ENCODE assay signal across 13 cellular contexts in the genomic region with DNA sequence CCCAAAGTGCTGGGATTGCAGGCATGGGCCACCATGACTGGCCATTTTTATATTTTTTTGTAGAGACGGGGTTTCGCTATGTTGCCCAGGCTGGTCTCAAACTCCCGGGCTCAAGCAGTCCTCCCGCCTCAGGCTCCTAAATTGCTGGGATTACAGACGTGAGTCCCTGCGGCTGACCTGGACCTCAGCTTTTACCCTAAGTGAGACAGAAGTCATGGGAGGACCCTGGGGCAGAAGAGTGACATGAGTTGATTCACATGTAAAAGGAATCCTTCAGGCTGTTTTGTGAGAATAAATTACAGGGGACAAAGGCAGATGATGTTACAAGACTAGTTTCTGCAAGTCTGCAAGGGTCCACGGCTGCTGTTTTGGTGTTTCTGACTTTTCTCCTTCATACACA. TPM values are rescaled to one million over a fixed set of nuclear protein-coding genes. Genes with fewer than 3 reads are reported as not detected.
DNase-seq lines count a peak whose midpoint lies in the region; ATAC-seq and TF ChIP-seq lines count a peak whose summit lies in the region.
"Had no signal": no experiment of that assay in that cellular context is flagged by ENCODE, and none has a peak within 500 bp of the region (broad histone marks: within the 10 kb centered on the region; RNA-seq: fewer than 3 reads in every experiment).

No MANE protein-coding gene starts in this region.

- no peaks in the 10 kb centered on the region; the same call in 1 of the 2 replicates for H3K79me2 ChIP-seq in HCT116 (ENCODE audit: insufficient read depth, low read length)

- no peak overlapping the region for H3K4me3 Mint-ChIP-seq in osteocyte (ENCODE audit: unreplicated experiment)

- RAD21 ChIA-PET in HCT116 (lab: Charles Lee; ENCODE audit: low non-redundant PET in 1 of 2, low total read pairs in 2 of 2, uncharacterized antibody in 2 of 2, unreplicated experiment in 2 of 2) = interaction anchor here in 1 of 2 experiments (1.3 kb wide), 1 partner anchor 118 kb away, joined by 7 read pairs; no protein-coding TSS in a partner anchor

- intact Hi-C loops in HCT116 (cut with micrococcal nuclease) = no loop called here

- TF ChIP-seq POLR2A in HCT116 (IDR thresholded peaks at IDR 0.05; ENCODE audit: borderline replicate concordance, extremely low read depth, insufficient read depth, insufficient read length) = no peak

- CTCF ChIA-PET in HCT116 (lab: Charles Lee) = interaction anchor here (1.5 to 1.9 kb wide), 3 partner anchors 22 to 82 kb away, joined by 4 to 14 read pairs (median 6); no protein-coding TSS in a partner anchor

- peak overlapping the region; percentile 57 for H3K27ac Mint-ChIP-seq in osteocyte (ENCODE audit: unreplicated experiment)

- no peaks in the 10 kb centered on the region for H4K20me1 ChIP-seq in HCT116 (ENCODE audit: insufficient read depth)
- H4K20me1 ChIP-seq: BLaER1 treated with 17β-estradiol and CSF1 and Interleukin-3, amounts not matched to agents 10 nM and 100 nM had no signal

- H3K9me3 Mint-ChIP-seq in osteocyte (ENCODE audit: unreplicated experiment) = no peaks in the 10 kb centered on the region

- no peaks in the 10 kb centered on the region for H3K36me3 Mint-ChIP-seq in osteocyte (ENCODE audit: unreplicated experiment)

- peaks cover 34 to 45% of the 10 kb centered on the region in 2 experiments for H3K4me1 ChIP-seq in HCT116 (ENCODE audit: control insufficient read depth in 1 of 2, insufficient read depth in 2 of 2, low read length in 2 of 2)

- H2AFZ ChIP-seq in HCT116 (ENCODE audit: low read depth, low read length, poor library complexity, severe bottlenecking) = no peak overlapping the region

- H3K4me1 Mint-ChIP-seq in osteocyte (ENCODE audit: unreplicated experiment) = peaks cover 29% of the 10 kb centered on the region

- peak overlapping the region; percentile 61 for H3K27ac ChIP-seq in C4-2B
- 0 out of 2 replicates have a peak overlapping the region, but pooled peaks have one; percentile 89 for H3K27ac ChIP-seq in HCT116 (ENCODE audit: low read depth, low read length)
- no peak overlapping the region for H3K27ac ChIP-seq in substantia nigra (ENCODE audit: low read depth, low read length, poor library complexity, severe bottlenecking)
- H3K27ac ChIP-seq: BLaER1 treated with 17β-estradiol and CSF1 and Interleukin-3, amounts not matched to agents 10 nM and 100 nM had no signal

- peaks cover 5 to 20% of the 10 kb centered on the region in 2 experiments; a peak in 2 of 4 replicates for H3K36me3 ChIP-seq in HCT116 (ENCODE audit: control insufficient read depth in 1 of 2, insufficient read depth in 2 of 2, low read length in 2 of 2)
- H3K36me3 ChIP-seq: BLaER1 treated with 17β-estradiol and CSF1 and Interleukin-3, amounts not matched to agents 10 nM and 100 nM had no signal

- no peaks in the 10 kb centered on the region for H3K9me2 ChIP-seq in HCT116 (ENCODE audit: insufficient read depth)

- DNase-seq in HCT116 (ENCODE audit: low read depth, low spot score) = no peak
- DNase-seq in epithelial cell of esophagus (ENCODE audit: low read depth) = peak; percentile 26
- DNase-seq in osteocyte (ENCODE audit: extremely low spot score, unreplicated experiment) = no peak
- no peak for DNase-seq in substantia nigra (lab: John Stamatoyannopoulos, UW)
- DNase-seq in activated CD4-positive, alpha-beta T cell treated with anti-CD3 and anti-CD28 coated beads, Interleukin-2, amount 50 U/mL, for 48 hours = no peak
- DNase-seq: DMS79, NCI-H1092 treated with DMSO at 0.1 percent for 48 hours, NCI-H146, NCI-H524 had no signal

- BruUV-seq in HCT116 (replicated peaks; lab: Mats Ljungman, UMichigan) = no TSS peak

- H3K27me3 ChIP-seq in HCT116 (ENCODE audit: insufficient read depth, low read length) = no peaks in the 10 kb centered on the region
- H3K27me3 ChIP-seq: BLaER1 treated with 17β-estradiol and CSF1 and Interleukin-3, amounts not matched to agents 10 nM and 100 nM had no signal

- TF ChIP-seq RAD21 in HCT116 (IDR thresholded peaks at IDR 0.05; ENCODE audit: low read depth) = no peak

- H3K4me2 ChIP-seq in HCT116 (ENCODE audit: low read length) = peak overlapping the region; percentile 98

- H3K27me3 Mint-ChIP-seq in osteocyte (ENCODE audit: unreplicated experiment) = peaks cover 18% of the 10 kb centered on the region

- H3K9ac ChIP-seq in HCT116 (ENCODE audit: low read length) = no peak overlapping the region
- H3K9ac ChIP-seq: BLaER1 treated with 17β-estradiol and CSF1 and Interleukin-3, amounts not matched to agents 10 nM and 100 nM had no signal

- no peak overlapping the region for H3K4me3 ChIP-seq in HCT116 (replicated peaks in 1 of 2; ENCODE audit: low read depth in 1 of 2, low read length in 2 of 2)
- no peak overlapping the region for H3K4me3 ChIP-seq in epithelial cell of esophagus (ENCODE audit: low read length)
- H3K4me3 ChIP-seq: BLaER1 treated with 17β-estradiol and CSF1 and Interleukin-3, amounts not matched to agents 10 nM and 100 nM had no signal

- POLR2A ChIA-PET in HCT116 (lab: Charles Lee) = interaction anchor here (1.2 to 1.5 kb wide), 2 partner anchors 38 to 82 kb away, joined by 3 to 4 read pairs; no protein-coding TSS in a partner anchor

- ATAC-seq in HCT116 = no peak
- ATAC-seq in HG02571 (IDR thresholded peaks at IDR 0.05; ENCODE audit: unreplicated experiment) = no peak

- H3K9me3 ChIP-seq in HCT116 (ENCODE audit: control insufficient read depth in 1 of 2, insufficient read depth in 1 of 2, low read depth in 1 of 2, low read length in 2 of 2) = peaks cover 0 to 3% of the 10 kb centered on the region in 2 experiments; a peak in 1 of 4 replicates
- H3K9me3 ChIP-seq: BLaER1 treated with 17β-estradiol and CSF1 and Interleukin-3, amounts not matched to agents 10 nM and 100 nM had no signal

- no peak for TF ChIP-seq CTCF in C4-2B (conservative IDR thresholded peaks at IDR 0.05)
- no peak for TF ChIP-seq CTCF in HCT116 (IDR thresholded peaks at IDR 0.05 in 2 of 3, conservative IDR thresholded peaks at IDR 0.05 in 1 of 3; ENCODE audit: borderline replicate concordance in 1 of 3, insufficient read depth in 1 of 3, low read depth in 2 of 3, low read length in 2 of 3)
- TF ChIP-seq CTCF in epithelial cell of esophagus (IDR thresholded peaks at IDR 0.05; ENCODE audit: insufficient read depth, low read depth, low read length, missing control alignments) = no peak
- TF ChIP-seq CTCF in osteocyte (IDR thresholded peaks at IDR 0.05) = no peak

TF ChIP-seq in HCT116, 20 proteins besides CTCF, POLR2A, EP300 and RAD21 (continues in another document):
- TF ChIP-seq JUND (IDR thresholded peaks at IDR 0.05) = no peak
- no peak for TF ChIP-seq CBX3 (IDR thresholded peaks at IDR 0.05; ENCODE audit: low read depth)
- TF ChIP-seq, protein P1, sequence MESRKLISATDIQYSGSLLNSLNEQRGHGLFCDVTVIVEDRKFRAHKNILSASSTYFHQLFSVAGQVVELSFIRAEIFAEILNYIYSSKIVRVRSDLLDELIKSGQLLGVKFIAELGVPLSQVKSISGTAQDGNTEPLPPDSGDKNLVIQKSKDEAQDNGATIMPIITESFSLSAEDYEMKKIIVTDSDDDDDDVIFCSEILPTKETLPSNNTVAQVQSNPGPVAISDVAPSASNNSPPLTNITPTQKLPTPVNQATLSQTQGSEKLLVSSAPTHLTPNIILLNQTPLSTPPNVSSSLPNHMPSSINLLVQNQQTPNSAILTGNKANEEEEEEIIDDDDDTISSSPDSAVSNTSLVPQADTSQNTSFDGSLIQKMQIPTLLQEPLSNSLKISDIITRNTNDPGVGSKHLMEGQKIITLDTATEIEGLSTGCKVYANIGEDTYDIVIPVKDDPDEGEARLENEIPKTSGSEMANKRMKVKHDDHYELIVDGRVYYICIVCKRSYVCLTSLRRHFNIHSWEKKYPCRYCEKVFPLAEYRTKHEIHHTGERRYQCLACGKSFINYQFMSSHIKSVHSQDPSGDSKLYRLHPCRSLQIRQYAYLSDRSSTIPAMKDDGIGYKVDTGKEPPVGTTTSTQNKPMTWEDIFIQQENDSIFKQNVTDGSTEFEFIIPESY (IDR thresholded peaks at IDR 0.05; ENCODE audit: extremely low read depth, insufficient replicate concordance, low read length) = no peak
- no peak for TF ChIP-seq CEBPB (IDR thresholded peaks at IDR 0.05; ENCODE audit: low read depth)
- no peak for TF ChIP-seq TCF7L2 (IDR thresholded peaks at IDR 0.05; ENCODE audit: borderline replicate concordance, extremely low read depth, insufficient read depth, insufficient read length)
- TF ChIP-seq, protein P2, sequence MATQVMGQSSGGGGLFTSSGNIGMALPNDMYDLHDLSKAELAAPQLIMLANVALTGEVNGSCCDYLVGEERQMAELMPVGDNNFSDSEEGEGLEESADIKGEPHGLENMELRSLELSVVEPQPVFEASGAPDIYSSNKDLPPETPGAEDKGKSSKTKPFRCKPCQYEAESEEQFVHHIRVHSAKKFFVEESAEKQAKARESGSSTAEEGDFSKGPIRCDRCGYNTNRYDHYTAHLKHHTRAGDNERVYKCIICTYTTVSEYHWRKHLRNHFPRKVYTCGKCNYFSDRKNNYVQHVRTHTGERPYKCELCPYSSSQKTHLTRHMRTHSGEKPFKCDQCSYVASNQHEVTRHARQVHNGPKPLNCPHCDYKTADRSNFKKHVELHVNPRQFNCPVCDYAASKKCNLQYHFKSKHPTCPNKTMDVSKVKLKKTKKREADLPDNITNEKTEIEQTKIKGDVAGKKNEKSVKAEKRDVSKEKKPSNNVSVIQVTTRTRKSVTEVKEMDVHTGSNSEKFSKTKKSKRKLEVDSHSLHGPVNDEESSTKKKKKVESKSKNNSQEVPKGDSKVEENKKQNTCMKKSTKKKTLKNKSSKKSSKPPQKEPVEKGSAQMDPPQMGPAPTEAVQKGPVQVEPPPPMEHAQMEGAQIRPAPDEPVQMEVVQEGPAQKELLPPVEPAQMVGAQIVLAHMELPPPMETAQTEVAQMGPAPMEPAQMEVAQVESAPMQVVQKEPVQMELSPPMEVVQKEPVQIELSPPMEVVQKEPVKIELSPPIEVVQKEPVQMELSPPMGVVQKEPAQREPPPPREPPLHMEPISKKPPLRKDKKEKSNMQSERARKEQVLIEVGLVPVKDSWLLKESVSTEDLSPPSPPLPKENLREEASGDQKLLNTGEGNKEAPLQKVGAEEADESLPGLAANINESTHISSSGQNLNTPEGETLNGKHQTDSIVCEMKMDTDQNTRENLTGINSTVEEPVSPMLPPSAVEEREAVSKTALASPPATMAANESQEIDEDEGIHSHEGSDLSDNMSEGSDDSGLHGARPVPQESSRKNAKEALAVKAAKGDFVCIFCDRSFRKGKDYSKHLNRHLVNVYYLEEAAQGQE (IDR thresholded peaks at IDR 0.05; ENCODE audit: low read depth) = no peak

RNA-seq across cellular contexts. Expression of gene BCAM, which starts 2.6 kb away (rescaled TPM):
- total RNA-seq in HCT116 (2021; ENCODE audit: unreplicated experiment) (78.7 TPM), osteocyte (8.8 and 9.9 TPM in 2 replicates)
- 64.0 and 72.3 TPM in 2 replicates for polyA plus RNA-seq in HCT116 (2012)

RNA-seq across cellular contexts. Expression of gene CBLC, which starts 28.6 kb away (rescaled TPM):
- total RNA-seq in HCT116 (2021; ENCODE audit: unreplicated experiment) = 54.3 TPM
- polyA plus RNA-seq in HCT116 (2012) = 54.5 and 58.3 TPM in 2 replicates
- total RNA-seq in osteocyte = not detected in 2 replicates
- total RNA-seq: A673 had no signal

RNA-seq across cellular contexts. Expression of gene NECTIN2, which starts 39.8 kb away (rescaled TPM):
- 96.3 TPM for total RNA-seq in HCT116 (2021; ENCODE audit: unreplicated experiment)
- polyA plus RNA-seq in HCT116 (2012) = 130 and 166 TPM in 2 replicates
- 117 TPM in 2 replicates for total RNA-seq in osteocyte

RNA-seq across cellular contexts. Expression of gene BCL3, which starts 57.8 kb away (rescaled TPM):
- total RNA-seq in HCT116 (2021; ENCODE audit: unreplicated experiment) (37.9 TPM), osteocyte (12.7 and 15.3 TPM in 2 replicates)
- 33.1 and 43.5 TPM in 2 replicates for polyA plus RNA-seq in HCT116 (2012)

Comparison
In these comparisons a context has a peak if more than half of its experiments do, and no peak if none do; other contexts are left out.
1. RNA of gene CBLC, which starts 28.6 kb away (total RNA-seq): 54.3 TPM in HCT116 (single experiment); not detected in osteocyte; every median in the first group is over 10 times any median in the second.